ENCODE assay signal across 1 cellular context in genomic region chr1:40948741-40949528, GRCh38.
TF ChIP-seq lines count a peak whose summit lies in the region.

No MANE protein-coding gene starts in this region.

TF ChIP-seq in K562, 482 proteins besides CTCF, POLR2A, EP300 and RAD21 (continued from another document):
- TF ChIP-seq VEZF1 (CRISPR knock-in tag; IDR thresholded peaks at IDR 0.05), result peak; percentile 33; the same call in 1 of the 2 replicates
- TF ChIP-seq ATF3 (IDR thresholded peaks at IDR 0.05), result peak; percentile 71
- no peak for TF ChIP-seq ATF3 (CRISPR knock-in tag; conservative IDR thresholded peaks at IDR 0.05)
- TF ChIP-seq CTBP1 (IDR thresholded peaks at IDR 0.05; ENCODE audit: borderline replicate concordance), result peak; percentile 53; the same call in 1 of the 2 replicates
- TF ChIP-seq NKRF (IDR thresholded peaks at IDR 0.05; ENCODE audit: borderline replicate concordance), result no peak
- TF ChIP-seq RBM14 (IDR thresholded peaks at IDR 0.05; ENCODE audit: borderline replicate concordance, insufficient read depth, low read depth, low read length), result no peak
- peak; percentile 72; the same call in 1 of the 2 replicates for TF ChIP-seq TFAP4 (CRISPR knock-in tag; IDR thresholded peaks at IDR 0.05; ENCODE audit: borderline replicate concordance)
- TF ChIP-seq MNT (conservative IDR thresholded peaks at IDR 0.05), result 0 out of 4 replicates have a peak, but pooled peaks of 1 of the 2 experiments have one; percentile 21
- TF ChIP-seq FOSL1 (tag; conservative IDR thresholded peaks at IDR 0.05), result peak; percentile 61
- no peak for TF ChIP-seq ARID4B (CRISPR knock-in tag; IDR thresholded peaks at IDR 0.05)
- TF ChIP-seq PKNOX1 (IDR thresholded peaks at IDR 0.05), result peak; percentile 30; the same call in 1 of the 2 replicates
- peak; percentile 85 for TF ChIP-seq DEAF1 (CRISPR knock-in tag; IDR thresholded peaks at IDR 0.05)
- TF ChIP-seq SIX5 (IDR thresholded peaks at IDR 0.05; ENCODE audit: borderline replicate concordance in 1 of 2, insufficient read depth in 1 of 2, low read depth in 1 of 2, low read length in 2 of 2), result no peak
- TF ChIP-seq ZFP36 (IDR thresholded peaks at IDR 0.05; ENCODE audit: low read depth, low read length, partially characterized antibody), result peak; percentile 29
- TF ChIP-seq EHMT2 (IDR thresholded peaks at IDR 0.05), result no peak; the same call in 1 of the 2 replicates
- TF ChIP-seq PHB (CRISPR knock-in tag; IDR thresholded peaks at IDR 0.05), result no peak
- peak; percentile 58 for TF ChIP-seq SMARCA4 (IDR thresholded peaks at IDR 0.05)
- no peak for TF ChIP-seq MECOM (CRISPR knock-in tag; IDR thresholded peaks at IDR 0.05)
- TF ChIP-seq HDAC1 (IDR thresholded peaks at IDR 0.05), result peak in 1 of 2 experiments; percentile 19; a peak in 1 of 4 replicates
- 0 out of 4 replicates have a peak, but pooled peaks have one; percentile 26 to 69 for TF ChIP-seq ARNT (IDR thresholded peaks at IDR 0.05)
- TF ChIP-seq ZZZ3 (IDR thresholded peaks at IDR 0.05), result no peak
- TF ChIP-seq BRD9 (IDR thresholded peaks at IDR 0.05; ENCODE audit: low read depth, partially characterized antibody), result peak; percentile 94
- TF ChIP-seq NUFIP1 (IDR thresholded peaks at IDR 0.05; ENCODE audit: partially characterized antibody), result peak; percentile 49
- no peak for TF ChIP-seq TBL1XR1 (IDR thresholded peaks at IDR 0.05; ENCODE audit: low read length in 2 of 2)
- peak; percentile 13; the same call in 1 of the 2 replicates for TF ChIP-seq RB1 (IDR thresholded peaks at IDR 0.05; ENCODE audit: low read depth)
- TF ChIP-seq NCOA2 (IDR thresholded peaks at IDR 0.05; ENCODE audit: partially characterized antibody in 2 of 2), result no peak
- 0 out of 2 replicates have a peak, but pooled peaks have one; percentile 37 for TF ChIP-seq MYNN (IDR thresholded peaks at IDR 0.05)
- TF ChIP-seq MYNN (CRISPR knock-in tag; IDR thresholded peaks at IDR 0.05), result no peak
- no peak for TF ChIP-seq FOXO4 (CRISPR knock-in tag; IDR thresholded peaks at IDR 0.05)
- TF ChIP-seq SMC3 (conservative IDR thresholded peaks at IDR 0.05; ENCODE audit: insufficient read depth, low read depth, low read length), result peak; percentile 81
- 0 out of 2 replicates have a peak, but pooled peaks have one; percentile 33 for TF ChIP-seq ZNF766 (CRISPR knock-in tag; conservative IDR thresholded peaks at IDR 0.05)
- TF ChIP-seq C11orf30 (IDR thresholded peaks at IDR 0.05; ENCODE audit: low read depth), result no peak
- 0 out of 2 replicates have a peak, but pooled peaks have one; percentile 31 for TF ChIP-seq HBP1 (CRISPR knock-in tag; IDR thresholded peaks at IDR 0.05)
- peak; percentile 95 for TF ChIP-seq DACH1 (IDR thresholded peaks at IDR 0.05; ENCODE audit: partially characterized antibody)
- no peak for TF ChIP-seq ZNF217 (CRISPR knock-in tag; IDR thresholded peaks at IDR 0.05)
- peak; percentile 56; the same call in 1 of the 2 replicates for TF ChIP-seq JUND (IDR thresholded peaks at IDR 0.05; ENCODE audit: borderline replicate concordance, low read depth, low read length)
- peak; percentile 56; the same call in 2 of the 3 replicates for TF ChIP-seq JUND (tag; IDR thresholded peaks at IDR 0.05; ENCODE audit: borderline replicate concordance, low read depth, low read length)
- TF ChIP-seq ATF6 (CRISPR knock-in tag; IDR thresholded peaks at IDR 0.05), result 0 out of 2 replicates have a peak, but pooled peaks have one; percentile 34
